Comparison of ENCODE assay signal across 11 cellular contexts in the genomic region with DNA sequence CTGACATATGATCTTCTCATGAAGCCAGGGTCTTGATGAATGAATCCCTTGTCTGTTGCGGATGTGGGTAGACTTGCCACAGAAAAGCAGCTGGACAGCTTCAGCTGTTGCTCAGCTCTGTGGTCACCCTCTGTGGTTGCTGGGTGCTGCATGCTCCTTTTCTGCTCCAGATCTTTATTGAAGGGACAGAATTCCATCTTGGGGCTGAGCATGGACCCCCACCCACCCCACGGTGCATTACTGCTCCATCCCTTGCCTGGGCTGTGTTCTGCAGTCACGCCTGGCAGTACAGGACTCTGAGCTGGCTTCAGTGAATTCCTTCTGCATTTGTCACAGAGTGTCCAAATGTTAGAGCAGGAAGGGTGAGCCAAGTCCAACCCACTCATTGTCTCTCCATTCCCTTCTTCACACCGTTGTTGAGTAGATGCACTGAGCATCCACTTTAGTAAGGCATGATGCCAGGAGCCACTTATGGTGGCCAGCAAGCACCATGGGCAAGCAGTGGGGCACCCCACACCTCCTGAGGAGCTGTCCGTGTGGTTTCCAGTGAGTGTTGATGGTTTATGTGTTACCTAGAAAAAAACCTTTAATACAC.
DNase-seq lines count a peak whose midpoint lies in the region; ATAC-seq and TF ChIP-seq lines count a peak whose summit lies in the region.
"Had no signal": no experiment of that assay in that cellular context is flagged by ENCODE, and none has a peak within 500 bp of the region (broad histone marks: within the 10 kb centered on the region; RNA-seq: fewer than 3 reads in every experiment).

No MANE protein-coding gene starts in this region.

- in situ Hi-C loops in brain microvascular endothelial cell (cut with HindIII; ENCODE audit: low pct_ligation_motif_present, low sequenced_read_pairs): no loop called here
- in situ Hi-C loops in GM13976 (cut with MboI; ENCODE audit: low sequenced_read_pairs, unreplicated experiment): no loop called here

- H2AFZ ChIP-seq in KMS-11 (ENCODE audit: low read depth): no peak overlapping the region

- H3K27ac ChIP-seq in KMS-11 (no peak overlapping the region), brain microvascular endothelial cell (peak overlapping the region; percentile 74)
- H3K27ac ChIP-seq: SK-N-MC, uterus had no signal

- peaks cover 49% of the 10 kb centered on the region for H3K4me1 ChIP-seq in KMS-11 (ENCODE audit: low read depth, poor library complexity, severe bottlenecking)

- H3K27me3 ChIP-seq in KMS-11 (ENCODE audit: insufficient read depth, low read depth): no peaks in the 10 kb centered on the region
- no peaks in the 10 kb centered on the region for H3K27me3 ChIP-seq in brain microvascular endothelial cell (replicated peaks)
- H3K27me3 ChIP-seq: uterus had no signal

- no peak for ATAC-seq in HG03025 (IDR thresholded peaks at IDR 0.05; ENCODE audit: low FRiP score, unreplicated experiment)
- no peak for ATAC-seq in activated CD4-positive, CD25-positive, alpha-beta regulatory T cell treated with anti-CD3 and anti-CD28 coated beads, Interleukin-2, amount 50 U/mL, for 24 hours

- no peaks in the 10 kb centered on the region for H3K79me2 ChIP-seq in KMS-11 (ENCODE audit: insufficient read depth, low read depth)

- peak overlapping the region; percentile 70 for H3K4me2 ChIP-seq in KMS-11

- H4K20me1 ChIP-seq in KMS-11 (ENCODE audit: insufficient read depth): no peaks in the 10 kb centered on the region

- H3K9ac ChIP-seq in KMS-11: no peak overlapping the region

- no peak for TF ChIP-seq CTCF in KMS-11 (conservative IDR thresholded peaks at IDR 0.05; ENCODE audit: low read depth, low read length)
- TF ChIP-seq CTCF in brain microvascular endothelial cell (IDR thresholded peaks at IDR 0.05; ENCODE audit: low read depth, low read length, missing control alignments): no peak
- TF ChIP-seq CTCF in GM13976 (IDR thresholded peaks at IDR 0.05; ENCODE audit: borderline replicate concordance, control extremely low read depth, extremely low read depth, insufficient read depth, missing control alignments): no peak

- H3K36me3 ChIP-seq in KMS-11 (ENCODE audit: insufficient read depth) (no peaks in the 10 kb centered on the region), brain microvascular endothelial cell (replicated peaks) (no peaks in the 10 kb centered on the region)
- H3K36me3 ChIP-seq: uterus had no signal

- H3K4me3 ChIP-seq in KMS-11 (IDR thresholded peaks at IDR 0.05; ENCODE audit: insufficient read depth, low read depth, low read length) (no peak overlapping the region), brain microvascular endothelial cell (ENCODE audit: low read depth, low read length) (no peak overlapping the region)
- H3K4me3 ChIP-seq: SK-N-MC, uterus had no signal

- DNase-seq in AML-193 (lab: John Stamatoyannopoulos, UW) (peak; percentile 12 to 39), brain microvascular endothelial cell (peak; percentile 91), medulla oblongata (ENCODE audit: extremely low spot score) (peak; percentile 12), GM13976 (ENCODE audit: low spot score) (no peak)
- no peak for DNase-seq in activated T-cell treated with anti-CD3 and anti-CD28 coated beads, Interleukin-2, amount 50 U/mL, for 1 hour
- DNase-seq: occipital lobe had no signal

Comparison
In these comparisons a context has a peak if more than half of its experiments do, and no peak if none do; other contexts are left out.
1. DNase-seq: peak in AML-193 (2 of 2), brain microvascular endothelial cell (single experiment) and medulla oblongata (single experiment); none in GM13976 (single experiment) and activated T-cell treated with anti-CD3 and anti-CD28 coated beads, Interleukin-2, amount 50 U/mL, for 1 hour (single experiment).